Comparison of ENCODE assay signal across 8 cellular contexts in the genomic region with DNA sequence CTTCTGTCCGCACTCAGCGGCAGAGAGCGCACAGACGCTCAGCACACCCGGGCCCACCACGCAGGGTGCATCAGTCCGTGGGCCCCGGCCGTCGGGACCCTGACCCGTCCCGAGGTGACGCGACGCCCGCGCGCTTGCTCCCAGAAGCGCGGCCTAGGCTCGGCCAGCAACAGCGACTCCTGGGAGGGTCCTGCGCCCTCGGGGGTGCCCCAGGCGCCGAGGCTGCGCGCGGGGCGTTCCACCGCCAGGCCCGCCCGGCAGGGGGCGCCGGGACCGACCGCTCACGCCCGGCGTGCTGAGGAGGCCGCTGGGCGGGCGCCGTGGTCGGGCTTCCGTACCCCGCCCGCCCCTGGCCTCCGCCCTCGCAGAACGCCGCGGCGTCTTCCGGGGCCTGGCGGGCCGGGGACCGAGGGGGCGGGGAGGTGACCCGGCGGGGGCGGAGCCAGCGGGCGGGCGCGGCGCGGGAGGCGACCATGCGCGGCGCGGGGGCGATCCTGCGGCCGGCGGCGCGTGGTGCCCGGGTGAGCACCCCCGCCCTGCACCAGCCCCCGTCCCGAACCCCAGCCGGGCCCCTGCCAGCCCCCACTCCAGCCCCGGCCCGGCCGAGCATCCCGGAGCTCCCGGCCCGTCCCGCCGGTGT. TPM values are rescaled to one million over a fixed set of nuclear protein-coding genes. Genes with fewer than 3 reads are reported as not detected.
DNase-seq lines count a peak whose midpoint lies in the region; ATAC-seq, FAIRE-seq and TF ChIP-seq lines count a peak whose summit lies in the region.

CISD3 (plus strand) TSS at position 456 of the 640 bp plus-strand sequence; CDS start at position 474, 18 bp downstream.

- BruUV-seq in A673 (replicated peaks; lab: Mats Ljungman, UMichigan) = no TSS peak

- H3K36me3 ChIP-seq in A673 (ENCODE audit: insufficient read depth, low read length, poor library complexity, severe bottlenecking) = no peaks in the 10 kb centered on the region

- TF ChIP-seq CTCF in A673 (conservative IDR thresholded peaks at IDR 0.05; ENCODE audit: low read depth, low read length) = peak; percentile 30; the same call in 1 of the 2 replicates
- TF ChIP-seq CTCF in choroid plexus epithelial cell (conservative IDR thresholded peaks at IDR 0.05; ENCODE audit: low read depth, low read length) = peak; percentile 33

- peak within 1 kb of the TSS; percentile 61 for H3K27ac ChIP-seq in A673 (ENCODE audit: low read depth, low read length, poor library complexity, severe bottlenecking)

- POLR2A ChIA-PET in A673 (lab: Charles Lee; ENCODE audit: low non-redundant PET) = no interaction called here

- H3K4me1 ChIP-seq in A673 (ENCODE audit: insufficient read depth, low read length, poor library complexity, severe bottlenecking) = no peaks in the 10 kb centered on the region

- intact Hi-C loops in A673 (cut with micrococcal nuclease; ENCODE audit: unreplicated experiment) = no loop called here

- FAIRE-seq in GM18507 (lab: Jason Lieb, UNC) = no peak

- DNase-seq in A673 (ENCODE audit: low spot score) (peak; percentile 75), GM18507 (ENCODE audit: extremely low spot score, insufficient read length, low read depth) (peak; percentile 84), NCI-H345 (lab: John Stamatoyannopoulos, UW) (peak; percentile 87), choroid plexus epithelial cell (ENCODE audit: low read depth) (peak; percentile 75), left lobe of liver (ENCODE audit: low spot score) (peak; percentile 92)
- peak; percentile 73 to 79 for DNase-seq in activated CD4-positive, alpha-beta T cell treated with anti-CD3 and anti-CD28 coated beads for 24 hours (ENCODE audit: low read depth in 2 of 2)
- peak; percentile 82 to 90 for DNase-seq in stimulated activated CD4-positive, alpha-beta T cell treated with anti-CD3 and anti-CD28 coated beads, Interleukin-2, amount 100 ng/mL, for 24 hours

- H3K4me3 ChIP-seq in A673 (ENCODE audit: low read depth, low read length, poor library complexity, severe bottlenecking) (peak within 1 kb of the TSS; percentile 50), choroid plexus epithelial cell (ENCODE audit: low read depth, low read length) (peak within 1 kb of the TSS; percentile 70)

- ATAC-seq in HG03066 (IDR thresholded peaks at IDR 0.05; ENCODE audit: low read depth, unreplicated experiment) = peak; percentile 74
- ATAC-seq in left lobe of liver = peak; percentile 79

- no peaks in the 10 kb centered on the region for H3K27me3 ChIP-seq in A673 (replicated peaks; ENCODE audit: insufficient read depth, low read depth, low read length, poor library complexity)

- CTCF ChIA-PET in A673 (lab: Charles Lee) = interaction anchor here (0.5 kb wide), 1 partner anchor 223 kb away, joined by 12 read pairs; no protein-coding TSS in a partner anchor

- H3K9me3 ChIP-seq in A673 (ENCODE audit: low read depth, low read length, poor library complexity, severe bottlenecking) = no peaks in the 10 kb centered on the region

RNA-seq across cellular contexts. Expression of gene CISD3, which starts in this region (rescaled TPM):
- 6.6 and 8.5 TPM in 2 replicates for total RNA-seq in A673 (2021)
- total RNA-seq in left lobe of liver = 81.9 TPM

Comparison
In these comparisons a context has a peak if more than half of its experiments do, and no peak if none do; other contexts are left out.
1. Peak in every context shown above with its lines: DNase-seq, ATAC-seq, H3K4me3 ChIP-seq and H3K27ac ChIP-seq.